1 cellular context compared by ENCODE assay signal in genomic region chr2:224555823-224556366, GRCh38.
A peak's percentile ranks its signal among the peaks of the same experiment; 100 is the strongest.
TF ChIP-seq lines count a peak whose summit lies in the region.

No MANE protein-coding gene starts in this region.

TF ChIP-seq in K562, 482 proteins besides CTCF, POLR2A, EP300 and RAD21 (continued from another document):
- TF ChIP-seq PRPF4 (IDR thresholded peaks at IDR 0.05; ENCODE audit: insufficient read depth, low read depth, low read length, poor library complexity, severe bottlenecking) = no peak
- TF ChIP-seq MAFK (IDR thresholded peaks at IDR 0.05; ENCODE audit: low read length) = peak; percentile 56
- peak; percentile 50; the same call in 1 of the 2 replicates for TF ChIP-seq C11orf30 (IDR thresholded peaks at IDR 0.05; ENCODE audit: low read depth)
- TF ChIP-seq MAFG (tag; conservative IDR thresholded peaks at IDR 0.05) = 0 out of 2 replicates have a peak, but pooled peaks have one; percentile 31
- peak; percentile 70 for TF ChIP-seq ZNF316 (IDR thresholded peaks at IDR 0.05)
- TF ChIP-seq GATAD2A (IDR thresholded peaks at IDR 0.05) = no peak
